ENCODE assay signal across 21 cellular contexts in genomic region chr3:32706348-32707025, GRCh38. TPM values are rescaled to one million over a fixed set of nuclear protein-coding genes. Genes with fewer than 3 reads are reported as not detected.
DNase-seq lines count a peak whose midpoint lies in the region; ATAC-seq, FAIRE-seq and TF ChIP-seq lines count a peak whose summit lies in the region.
"Had no signal": no experiment of that assay in that cellular context is flagged by ENCODE, and none has a peak within 500 bp of the region (broad histone marks: within the 10 kb centered on the region; RNA-seq: fewer than 3 reads in every experiment).

No MANE protein-coding gene starts in this region.

- no peaks in the 10 kb centered on the region for H3K27me3 Mint-ChIP-seq in CD14-positive monocyte (ENCODE audit: low read depth in 3 of 3)
- H3K27me3 Mint-ChIP-seq in astrocyte (ENCODE audit: low read depth, unreplicated experiment): no peaks in the 10 kb centered on the region
- H3K27me3 Mint-ChIP-seq: brain, progenitor cell of endocrine pancreas had no signal

- DNase-seq in CD14-positive monocyte (ENCODE audit: low spot score) (no peak), EH (ENCODE audit: low read depth) (peak; percentile 11), astrocyte (ENCODE audit: low read depth) (peak; percentile 45), left kidney (ENCODE audit: low read depth, low spot score) (peak; percentile 21), NCI-H2227 treated with DMSO at 0.1 percent for 48 hours (lab: John Stamatoyannopoulos, UW) (no peak), heart right ventricle (no peak)
- DNase-seq: activated T-cell treated with anti-CD3 and anti-CD28 coated beads, Interleukin-2, amount 50 U/mL, for 48 hours; dermis blood vessel endothelial cell; DMS53; hypothalamus; left ventricle myocardium inferior; natural killer cell; NCI-H1436; stimulated activated CD4-positive, alpha-beta T cell treated with anti-CD3 and anti-CD28 coated beads, Interleukin-12 subunit alpha, Interleukin-12 subunit beta, amount 100 ng/mL, for 4 hours had no signal

- peaks cover 3% of the 10 kb centered on the region for H3K79me2 ChIP-seq in astrocyte (ENCODE audit: insufficient read depth, low read length)

- H3K27me3 ChIP-seq in astrocyte (ENCODE audit: insufficient read depth, low read length) (no peaks in the 10 kb centered on the region), heart right ventricle (no peaks in the 10 kb centered on the region)
- H3K27me3 ChIP-seq: BLaER1 treated with 17β-estradiol and CSF1 and Interleukin-3, amounts not matched to agents 10 nM and 100 nM had no signal

- H3K27ac Mint-ChIP-seq in CD14-positive monocyte: peak overlapping the region in 4 of 7 donors; percentile 42 to 79 (median 51)
- H3K27ac Mint-ChIP-seq in astrocyte (ENCODE audit: unreplicated experiment): no peak overlapping the region
- H3K27ac Mint-ChIP-seq: progenitor cell of endocrine pancreas had no signal

- no peaks in the 10 kb centered on the region for H3K4me1 ChIP-seq in astrocyte (ENCODE audit: insufficient read depth, low read length)
- peaks cover 0 to 23% (median 6%) of the 10 kb centered on the region in 9 donors for H3K4me1 ChIP-seq in heart right ventricle

- H3K36me3 Mint-ChIP-seq in CD14-positive monocyte (peaks cover 36 to 37% of the 10 kb centered on the region in 2 donors), astrocyte (ENCODE audit: low read depth, unreplicated experiment) (peaks cover 5% of the 10 kb centered on the region)

- peaks cover 5% of the 10 kb centered on the region for H4K20me1 ChIP-seq in astrocyte (ENCODE audit: insufficient read depth, low read length)
- H4K20me1 ChIP-seq: BLaER1 treated with 17β-estradiol and CSF1 and Interleukin-3, amounts not matched to agents 10 nM and 100 nM had no signal

- WGBS in heart right ventricle, 2 donors: 69 to 78% methylated on average over 6 of the region's 6 CpGs

- no peak overlapping the region for H3K4me3 Mint-ChIP-seq in CD14-positive monocyte
- no peak overlapping the region for H3K4me3 Mint-ChIP-seq in astrocyte (ENCODE audit: unreplicated experiment)
- H3K4me3 Mint-ChIP-seq: brain, natural killer cell had no signal

- H3K9me3 Mint-ChIP-seq in CD14-positive monocyte: no peaks in the 10 kb centered on the region
- no peaks in the 10 kb centered on the region for H3K9me3 Mint-ChIP-seq in astrocyte (ENCODE audit: unreplicated experiment)
- H3K9me3 Mint-ChIP-seq: brain, natural killer cell had no signal

- TF ChIP-seq CTCF in CD14-positive monocyte (IDR thresholded peaks at IDR 0.05): no peak
- no peak for TF ChIP-seq CTCF in astrocyte (IDR thresholded peaks at IDR 0.05; ENCODE audit: insufficient read depth, low read depth, low read length)
- no peak for TF ChIP-seq CTCF in heart right ventricle (IDR thresholded peaks at IDR 0.05)

- H3K9me3 ChIP-seq in astrocyte (ENCODE audit: insufficient read depth, low read depth, low read length) (no peaks in the 10 kb centered on the region), heart right ventricle (no peaks in the 10 kb centered on the region)
- H3K9me3 ChIP-seq: left ventricle myocardium inferior had no signal

- no peak for ATAC-seq in heart right ventricle
- no peak for ATAC-seq in HG02938 (IDR thresholded peaks at IDR 0.05; ENCODE audit: unreplicated experiment)
- ATAC-seq: esophagus mucosa, natural killer cell had no signal

- no peak overlapping the region for H2AFZ ChIP-seq in astrocyte (ENCODE audit: low read depth, low read length)

- intact Hi-C loops in CD14-positive monocyte (cut with micrococcal nuclease) (no loop called here), heart right ventricle (cut with DNase I) (no loop called here)

- H3K4me1 Mint-ChIP-seq in CD14-positive monocyte (peaks cover 18% of the 10 kb centered on the region), astrocyte (ENCODE audit: low read depth, unreplicated experiment) (peaks cover 9% of the 10 kb centered on the region)

- H3K4me3 ChIP-seq in astrocyte (ENCODE audit: insufficient read depth, low read depth, low read length): no peak overlapping the region
- no peak overlapping the region for H3K4me3 ChIP-seq in heart right ventricle
- H3K4me3 ChIP-seq: BLaER1 treated with 17β-estradiol and CSF1 and Interleukin-3, amounts not matched to agents 10 nM and 100 nM; left ventricle myocardium inferior had no signal

- no peak overlapping the region for H3K4me2 ChIP-seq in astrocyte (ENCODE audit: low read length)
- H3K4me2 ChIP-seq: KMS-11 had no signal

- no peak overlapping the region for H3K9ac ChIP-seq in astrocyte (ENCODE audit: low read length)
- H3K9ac ChIP-seq: BLaER1 treated with 17β-estradiol and CSF1 and Interleukin-3, amounts not matched to agents 10 nM and 100 nM; KMS-11 had no signal

- peaks cover 2% of the 10 kb centered on the region for H3K36me3 ChIP-seq in astrocyte (ENCODE audit: insufficient read depth, low read length)
- peaks cover 0 to 34% (median 5%) of the 10 kb centered on the region in 9 donors for H3K36me3 ChIP-seq in heart right ventricle

- no peak for FAIRE-seq in astrocyte (lab: Jason Lieb, UNC)

- H3K27ac ChIP-seq in astrocyte (ENCODE audit: low read depth, low read length) (no peak overlapping the region), heart right ventricle (no peak overlapping the region)
- H3K27ac ChIP-seq: BLaER1 treated with 17β-estradiol and CSF1 and Interleukin-3, amounts not matched to agents 10 nM and 100 nM; HL-60; KMS-11; left ventricle myocardium inferior had no signal

RNA-seq across cellular contexts. Expression of gene CNOT10, which starts 21.5 kb away (rescaled TPM):
- 10 to 100 TPM; 17.9 to 21.5 TPM for polyA plus RNA-seq in CD14-positive monocyte
- total RNA-seq in astrocyte: 23.9 and 26.2 TPM in 2 replicates
- total RNA-seq in heart right ventricle: 10 to 100 TPM; 13.6 to 23.9 (median 18.1) TPM
- 10 to 100 TPM; 13.6 to 15.6 TPM for polyA plus RNA-seq in heart right ventricle

Comparison
In these comparisons a context has a peak if more than half of its experiments do, and no peak if none do; other contexts are left out.
1. DNase-seq: peak in EH (single experiment), astrocyte (single experiment) and left kidney (single experiment); none in CD14-positive monocyte (single experiment), NCI-H2227 treated with DMSO at 0.1 percent for 48 hours (single experiment) and heart right ventricle (0 of 2).